In the genomic region with DNA sequence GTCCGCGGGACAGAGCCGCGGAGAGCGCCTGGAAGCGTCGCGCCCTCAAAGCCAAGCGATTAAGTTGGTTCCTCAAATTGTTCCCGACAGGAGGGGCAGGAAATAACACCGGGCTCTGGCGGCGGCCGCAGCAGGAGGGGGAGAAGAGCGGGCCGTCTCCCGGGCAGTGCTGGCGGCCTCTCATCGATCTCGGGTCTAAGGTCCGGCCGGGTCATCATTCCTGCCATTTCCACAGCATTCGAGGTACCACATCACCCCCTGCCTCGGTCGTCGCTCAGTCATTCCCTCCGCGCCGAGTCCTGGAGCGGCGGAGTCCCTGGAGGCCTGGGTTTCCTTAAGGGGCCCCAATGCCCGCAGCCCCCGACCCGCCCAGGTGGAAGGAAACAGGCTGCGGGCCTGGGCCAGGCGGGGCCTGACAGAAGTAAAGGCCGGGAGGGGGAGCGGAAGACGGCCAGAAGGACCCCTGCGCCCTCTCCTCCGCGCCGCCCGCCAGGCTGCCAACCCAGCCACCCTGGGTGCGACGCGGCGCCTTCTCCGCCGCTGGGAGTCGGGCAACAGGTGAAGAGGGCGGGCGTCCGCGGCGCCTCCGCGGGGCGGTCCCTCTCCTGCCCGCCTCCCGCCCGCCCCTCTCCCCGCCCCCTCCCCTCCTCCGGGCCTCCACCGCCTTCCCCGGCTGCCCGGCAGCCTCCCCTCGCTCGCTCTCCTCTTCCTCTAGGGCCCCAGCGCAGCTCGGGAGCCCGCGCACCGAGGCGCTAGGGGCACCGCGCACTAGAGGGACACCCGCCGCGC, we compare ENCODE assay signal across 8 cellular contexts. TPM values are rescaled to one million over a fixed set of nuclear protein-coding genes. Genes with fewer than 3 reads are reported as not detected.
A peak's percentile ranks its signal among the peaks of the same experiment; 100 is the strongest.
DNase-seq lines count a peak whose midpoint lies in the region; ATAC-seq, FAIRE-seq and TF ChIP-seq lines count a peak whose summit lies in the region.

A gene with protein sequence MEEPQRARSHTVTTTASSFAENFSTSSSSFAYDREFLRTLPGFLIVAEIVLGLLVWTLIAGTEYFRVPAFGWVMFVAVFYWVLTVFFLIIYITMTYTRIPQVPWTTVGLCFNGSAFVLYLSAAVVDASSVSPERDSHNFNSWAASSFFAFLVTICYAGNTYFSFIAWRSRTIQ (plus strand): TSS at position 654 of the 789 bp plus-strand sequence. CDS start 293 bp downstream, outside the sequence.

- no peak for TF ChIP-seq RAD21 in neural cell (conservative IDR thresholded peaks at IDR 0.05)

- H3K36me3 ChIP-seq in esophagus squamous epithelium: no peaks in the 10 kb centered on the region
- H3K36me3 ChIP-seq in neural cell (ENCODE audit: insufficient read depth, low read length): no peaks in the 10 kb centered on the region
- no peaks in the 10 kb centered on the region for H3K36me3 ChIP-seq in testis (ENCODE audit: low read depth, missing control alignments)

- no peaks in the 10 kb centered on the region for H4K20me1 ChIP-seq in neural cell (ENCODE audit: insufficient read depth)

- H3K27ac ChIP-seq in esophagus squamous epithelium (peak within 1 kb of the TSS; percentile 56 to 77 (median 69)), neural cell (ENCODE audit: low read length) (no peak within 1 kb of the TSS), testis (peak within 1 kb of the TSS in 1 of 2 donors; percentile 42)

- peak; percentile 80 for DNase-seq in GM10266 (ENCODE audit: extremely low spot score)
- DNase-seq in NOMO-1 treated with DMSO at 0.1 percent for 48 hours (lab: John Stamatoyannopoulos, UW; ENCODE audit: unreplicated experiment): peak; percentile 28
- peak; percentile 52 for DNase-seq in activated T-cell treated with anti-CD3 and anti-CD28 coated beads for 4 hours
- no peak for DNase-seq in esophagus squamous epithelium (lab: John Stamatoyannopoulos, UW)
- peak; percentile 29 for DNase-seq in testis
- no peak for DNase-seq in RCC 7860 (ENCODE audit: low spot score)

- TF ChIP-seq POLR2A in esophagus squamous epithelium (IDR thresholded peaks at IDR 0.05) (peak in 1 of 4 donors; percentile 23), testis (IDR thresholded peaks at IDR 0.05) (no peak)

- TF ChIP-seq CTCF in GM10266 (IDR thresholded peaks at IDR 0.05; ENCODE audit: control insufficient read depth, insufficient read depth, low read depth, missing control alignments) (no peak), esophagus squamous epithelium (IDR thresholded peaks at IDR 0.05) (no peak), neural cell (IDR thresholded peaks at IDR 0.05; ENCODE audit: poor library complexity, severe bottlenecking) (no peak), testis (IDR thresholded peaks at IDR 0.05) (no peak)

- WGBS in esophagus squamous epithelium, 2 donors: 15% methylated on average over 5 of the region's 80 CpGs; no CpG with 5 or more reads in 1 of the 2 donors
- WGBS in testis, 2 donors: 0 to 3% methylated on average over 11 to 52 of the region's 80 CpGs

- H3K4me3 ChIP-seq in esophagus squamous epithelium: peak within 1 kb of the TSS; percentile 60 to 88 (median 78)
- peak within 1 kb of the TSS; percentile 73 for H3K4me3 ChIP-seq in neural cell (ENCODE audit: low read length)
- H3K4me3 ChIP-seq in testis: peak within 1 kb of the TSS; percentile 56 to 58

- peak within 1 kb of the TSS; percentile 52 for H3K9ac ChIP-seq in neural cell (ENCODE audit: low read length)

- H3K4me2 ChIP-seq in neural cell (ENCODE audit: low read length): peak within 1 kb of the TSS; percentile 76

- H3F3A ChIP-seq in neural cell (ENCODE audit: insufficient read depth, low read length, poor library complexity, severe bottlenecking): no peaks in the 10 kb centered on the region

- H3K9me2 ChIP-seq in neural cell (ENCODE audit: insufficient read depth, low read length): no peaks in the 10 kb centered on the region

- ATAC-seq in HG03103 (IDR thresholded peaks at IDR 0.05; ENCODE audit: low read depth, unreplicated experiment): peak; percentile 50

- intact Hi-C loops in esophagus squamous epithelium (cut with DNase I) (no loop called here), testis (cut with DNase I; ENCODE audit: low total_unique reads) (no loop called here)

- peaks cover 0 to 10% (median 0%) of the 10 kb centered on the region in 3 donors for H3K9me3 ChIP-seq in esophagus squamous epithelium
- no peaks in the 10 kb centered on the region for H3K9me3 ChIP-seq in neural cell (ENCODE audit: low read length)
- no peaks in the 10 kb centered on the region for H3K9me3 ChIP-seq in testis

- FAIRE-seq in RCC 7860 (lab: Jason Lieb, UNC): no peak

- H3K4me1 ChIP-seq in esophagus squamous epithelium (peaks cover 5 to 28% (median 6%) of the 10 kb centered on the region in 3 donors), testis (no peaks in the 10 kb centered on the region)

- peaks cover 0 to 22% (median 0%) of the 10 kb centered on the region in 4 donors for H3K27me3 ChIP-seq in esophagus squamous epithelium
- H3K27me3 ChIP-seq in neural cell (ENCODE audit: insufficient read depth, low read depth, low read length): peaks cover 25% of the 10 kb centered on the region
- H3K27me3 ChIP-seq in testis: no peaks in the 10 kb centered on the region

- no peak for TF ChIP-seq EP300 in neural cell (conservative IDR thresholded peaks at IDR 0.05; ENCODE audit: poor library complexity, severe bottlenecking)

- H3K79me2 ChIP-seq in neural cell (replicated peaks; ENCODE audit: insufficient read depth, low read length): no peaks in the 10 kb centered on the region

- H2AFZ ChIP-seq in neural cell (ENCODE audit: low read depth, low read length): no peak within 1 kb of the TSS

TF ChIP-seq in neural cell, 6 proteins besides CTCF, POLR2A, EP300 and RAD21:
- TF ChIP-seq, protein P1, sequence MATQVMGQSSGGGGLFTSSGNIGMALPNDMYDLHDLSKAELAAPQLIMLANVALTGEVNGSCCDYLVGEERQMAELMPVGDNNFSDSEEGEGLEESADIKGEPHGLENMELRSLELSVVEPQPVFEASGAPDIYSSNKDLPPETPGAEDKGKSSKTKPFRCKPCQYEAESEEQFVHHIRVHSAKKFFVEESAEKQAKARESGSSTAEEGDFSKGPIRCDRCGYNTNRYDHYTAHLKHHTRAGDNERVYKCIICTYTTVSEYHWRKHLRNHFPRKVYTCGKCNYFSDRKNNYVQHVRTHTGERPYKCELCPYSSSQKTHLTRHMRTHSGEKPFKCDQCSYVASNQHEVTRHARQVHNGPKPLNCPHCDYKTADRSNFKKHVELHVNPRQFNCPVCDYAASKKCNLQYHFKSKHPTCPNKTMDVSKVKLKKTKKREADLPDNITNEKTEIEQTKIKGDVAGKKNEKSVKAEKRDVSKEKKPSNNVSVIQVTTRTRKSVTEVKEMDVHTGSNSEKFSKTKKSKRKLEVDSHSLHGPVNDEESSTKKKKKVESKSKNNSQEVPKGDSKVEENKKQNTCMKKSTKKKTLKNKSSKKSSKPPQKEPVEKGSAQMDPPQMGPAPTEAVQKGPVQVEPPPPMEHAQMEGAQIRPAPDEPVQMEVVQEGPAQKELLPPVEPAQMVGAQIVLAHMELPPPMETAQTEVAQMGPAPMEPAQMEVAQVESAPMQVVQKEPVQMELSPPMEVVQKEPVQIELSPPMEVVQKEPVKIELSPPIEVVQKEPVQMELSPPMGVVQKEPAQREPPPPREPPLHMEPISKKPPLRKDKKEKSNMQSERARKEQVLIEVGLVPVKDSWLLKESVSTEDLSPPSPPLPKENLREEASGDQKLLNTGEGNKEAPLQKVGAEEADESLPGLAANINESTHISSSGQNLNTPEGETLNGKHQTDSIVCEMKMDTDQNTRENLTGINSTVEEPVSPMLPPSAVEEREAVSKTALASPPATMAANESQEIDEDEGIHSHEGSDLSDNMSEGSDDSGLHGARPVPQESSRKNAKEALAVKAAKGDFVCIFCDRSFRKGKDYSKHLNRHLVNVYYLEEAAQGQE (IDR thresholded peaks at IDR 0.05; ENCODE audit: borderline replicate concordance): no peak
- no peak for TF ChIP-seq TAF1 (IDR thresholded peaks at IDR 0.05; ENCODE audit: low read depth)
- no peak for TF ChIP-seq EZH2 (IDR thresholded peaks at IDR 0.05; ENCODE audit: borderline replicate concordance, insufficient read depth, low read length, poor library complexity, severe bottlenecking)
- no peak for TF ChIP-seq SMC3 (conservative IDR thresholded peaks at IDR 0.05; ENCODE audit: poor library complexity)
- TF ChIP-seq POLR2AphosphoS5 (IDR thresholded peaks at IDR 0.05): no peak
- no peak for TF ChIP-seq MXI1 (conservative IDR thresholded peaks at IDR 0.05; ENCODE audit: poor library complexity, severe bottlenecking)

RNA-seq across cellular contexts. Expression of the gene that starts here (rescaled TPM):
- total RNA-seq in esophagus squamous epithelium (1 to 10 TPM; 3.8 to 7.4 (median 4.3) TPM), testis (1 to 10 TPM; 2.5 to 6.8 TPM)
- polyA plus RNA-seq in neural cell (not detected in 2 replicates), testis (ENCODE audit: insufficient read depth, low read depth, low replicate concordance) (1.8 TPM)
- polyA minus RNA-seq in neural cell: 0.69 TPM in 1 of 2 replicates, not detected in the other

Comparison
In these comparisons a context has a peak if more than half of its experiments do, and no peak if none do; other contexts are left out.
1. DNase-seq: peak in GM10266 (single experiment), NOMO-1 treated with DMSO at 0.1 percent for 48 hours (single experiment), activated T-cell treated with anti-CD3 and anti-CD28 coated beads for 4 hours (single experiment) and testis (single experiment); none in esophagus squamous epithelium (single experiment) and RCC 7860 (single experiment).
2. Peak in every context shown above with its lines, with median percentiles within 50 percentile points of each other: H3K4me3 ChIP-seq.